In genomic region chr19:6241680-6242079, GRCh38 we compare ENCODE assay signal across 15 cellular contexts. TPM values are rescaled to one million over a fixed set of nuclear protein-coding genes. Genes with fewer than 3 reads are reported as not detected.
DNase-seq lines count a peak whose midpoint lies in the region; TF ChIP-seq lines count a peak whose summit lies in the region.
"Had no signal": no experiment of that assay in that cellular context is flagged by ENCODE, and none has a peak within 500 bp of the region (broad histone marks: within the 10 kb centered on the region; RNA-seq: fewer than 3 reads in every experiment).

No MANE protein-coding gene starts in this region.

- no peak overlapping the region for H3K4me3 ChIP-seq in prostate gland
- H3K4me3 ChIP-seq in vagina: no peak overlapping the region
- H3K4me3 ChIP-seq: esophagus squamous epithelium, SK-N-MC had no signal

- H3K9me3 ChIP-seq in prostate gland (no peaks in the 10 kb centered on the region), vagina (no peaks in the 10 kb centered on the region)
- H3K9me3 ChIP-seq: esophagus squamous epithelium had no signal

- peaks cover 7% of the 10 kb centered on the region for H3K36me3 Mint-ChIP-seq in glutamatergic neuron (ENCODE audit: unreplicated experiment)
- H3K36me3 Mint-ChIP-seq: activated naive CD4-positive, alpha-beta T cell treated with anti-CD3 and anti-CD28 coated beads, Interleukin-2, amount 50 U/mL, for 24 hours had no signal

- peak overlapping the region; percentile 60 for H3K27ac Mint-ChIP-seq in glutamatergic neuron (ENCODE audit: unreplicated experiment)
- H3K27ac Mint-ChIP-seq: activated naive CD4-positive, alpha-beta T cell treated with anti-CD3 and anti-CD28 coated beads, Interleukin-2, amount 50 U/mL, for 24 hours had no signal

- H3K36me3 ChIP-seq in prostate gland: no peaks in the 10 kb centered on the region
- no peaks in the 10 kb centered on the region for H3K36me3 ChIP-seq in vagina

- H3K27me3 ChIP-seq in prostate gland (replicated peaks; ENCODE audit: insufficient read depth) (no peaks in the 10 kb centered on the region), vagina (no peaks in the 10 kb centered on the region)
- H3K27me3 ChIP-seq: esophagus squamous epithelium had no signal

- H3K4me3 Mint-ChIP-seq in glutamatergic neuron (ENCODE audit: unreplicated experiment): no peak overlapping the region
- H3K4me3 Mint-ChIP-seq: activated naive CD4-positive, alpha-beta T cell treated with anti-CD3 and anti-CD28 coated beads, Interleukin-2, amount 50 U/mL, for 24 hours; stimulated activated memory B cell treated with anti-CD40 and anti-IgM and Interleukin-4, amounts not matched to agents 10 μg/mL and 1 μg/mL and 100 μg/mL, for 72 hours had no signal

- H3K4me1 ChIP-seq in prostate gland (replicated peaks) (peaks cover 55% of the 10 kb centered on the region), vagina (peaks cover 75% of the 10 kb centered on the region)

- TF ChIP-seq CTCF in glutamatergic neuron (IDR thresholded peaks at IDR 0.05; ENCODE audit: partially characterized antibody, unreplicated experiment) (no peak), prostate gland (IDR thresholded peaks at IDR 0.05) (no peak), vagina (IDR thresholded peaks at IDR 0.05) (no peak)

- intact Hi-C loops in prostate gland (cut with DNase I): no loop called here
- intact Hi-C loops in vagina (cut with DNase I): no loop called here

- H3K4me1 Mint-ChIP-seq in glutamatergic neuron (ENCODE audit: low read depth, unreplicated experiment): peaks cover 45% of the 10 kb centered on the region

- H3K27me3 Mint-ChIP-seq in glutamatergic neuron (ENCODE audit: unreplicated experiment): peaks cover 9% of the 10 kb centered on the region
- H3K27me3 Mint-ChIP-seq: activated naive CD4-positive, alpha-beta T cell treated with anti-CD3 and anti-CD28 coated beads, Interleukin-2, amount 50 U/mL, for 24 hours; stimulated activated memory B cell treated with anti-CD40 and anti-IgM and Interleukin-4, amounts not matched to agents 10 μg/mL and 1 μg/mL and 100 μg/mL, for 72 hours had no signal

- in situ Hi-C loops in SK-MEL-5 (cut with HindIII; ENCODE audit: low pct_unique_long_range_greater_than_20kb, low sequenced_read_pairs): no loop called here

- peak; percentile 71 for DNase-seq in D341Med (ENCODE audit: low spot score)
- peak; percentile 83 for DNase-seq in SK-MEL-5 (ENCODE audit: low read depth, low spot score)
- DNase-seq in glutamatergic neuron: peak; percentile 50
- DNase-seq in prostate gland (ENCODE audit: low spot score): peak; percentile 50
- DNase-seq in NCI-H1417 (lab: John Stamatoyannopoulos, UW): no peak
- DNase-seq in activated T-cell treated with anti-CD3 and anti-CD28 coated beads, Interleukin-2, amount 50 U/mL, for 1 hour: no peak
- no peak for DNase-seq in erythroblast (lab: John Stamatoyannopoulos, UW)
- DNase-seq in vagina (ENCODE audit: extremely low spot score in 2 of 2): no peak
- DNase-seq: activated CD8-positive, alpha-beta memory T cell treated with anti-CD3 and anti-CD28 coated beads, Interleukin-2, amount 50 U/mL, for 4 hours; esophagus squamous epithelium; NCI-H2081 treated with DMSO at 0.1 percent for 48 hours; stimulated activated CD4-positive, alpha-beta T cell treated with anti-CD3 and anti-CD28 coated beads, Interleukin-4, amount 100 ng/mL, for 24 hours had no signal

- H3K9me3 Mint-ChIP-seq in glutamatergic neuron (ENCODE audit: unreplicated experiment): peaks cover 12% of the 10 kb centered on the region
- H3K9me3 Mint-ChIP-seq: activated naive CD4-positive, alpha-beta T cell treated with anti-CD3 and anti-CD28 coated beads, Interleukin-2, amount 50 U/mL, for 24 hours had no signal

- H3K27ac ChIP-seq in prostate gland (peak overlapping the region; percentile 6 to 31), vagina (no peak overlapping the region)
- H3K27ac ChIP-seq: SK-N-MC had no signal

- TF ChIP-seq POLR2A in prostate gland (IDR thresholded peaks at IDR 0.05) (no peak), erythroblast (IDR thresholded peaks at IDR 0.05; ENCODE audit: low read length) (no peak), vagina (IDR thresholded peaks at IDR 0.05) (no peak)

- 50% methylated on average over 19 of the region's 19 CpGs for WGBS in prostate gland

RNA-seq across cellular contexts. Expression of gene MLLT1, which starts 38.1 kb away (rescaled TPM):
- total RNA-seq in SK-MEL-5 (2014; rRNA removed; shearing (Covaris generic)): 5.8 and 6.4 TPM in 2 replicates
- polyA plus RNA-seq in SK-MEL-5 (2015; cell fraction: cytosol; rRNA removed): 33.3 and 42.7 TPM in 2 replicates
- polyA plus RNA-seq in SK-MEL-5 (2015; cell fraction: nucleus; rRNA removed): 28.5 and 35.8 TPM in 2 replicates
- total RNA-seq in glutamatergic neuron (ENCODE audit: unreplicated experiment) (52.9 TPM), prostate gland (10 to 100 TPM; 39.9 to 41.4 TPM), vagina (25.5 TPM)

Comparison
In these comparisons a context has a peak if more than half of its experiments do, and no peak if none do; other contexts are left out.
1. DNase-seq: peak in D341Med (single experiment), SK-MEL-5 (single experiment), glutamatergic neuron (single experiment) and prostate gland (single experiment); none in NCI-H1417 (0 of 3), activated T-cell treated with anti-CD3 and anti-CD28 coated beads, Interleukin-2, amount 50 U/mL, for 1 hour (single experiment), erythroblast (0 of 2) and vagina (0 of 2).